ENCODE assay signal across 25 cellular contexts in the genomic region with DNA sequence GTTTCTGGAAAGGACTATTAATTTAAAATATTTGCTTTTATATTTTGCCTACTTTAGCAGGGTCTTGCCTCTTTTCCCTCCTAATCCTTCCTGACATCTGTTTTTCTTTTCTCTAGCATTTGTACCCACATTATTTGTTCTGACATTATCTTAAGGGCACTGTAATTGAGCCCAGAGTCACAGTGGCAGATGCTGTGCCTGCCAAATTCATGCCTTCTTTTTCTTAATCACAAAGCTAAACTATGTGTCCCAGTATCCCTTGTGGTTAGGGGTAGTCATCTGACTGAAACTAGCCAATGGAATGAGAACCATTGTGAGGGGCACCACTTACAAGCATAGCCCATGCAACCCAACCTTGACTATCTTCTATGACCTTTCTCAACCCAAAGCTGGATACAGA.
"Had no signal": no experiment of that assay in that cellular context is flagged by ENCODE, and none has a peak within 500 bp of the region (broad histone marks: within the 10 kb centered on the region; RNA-seq: fewer than 3 reads in every experiment).

No MANE protein-coding gene starts in this region.

- H3K4me3 ChIP-seq: adrenal gland, body of pancreas, breast epithelium, MG63, Peyer's patch had no signal

- DNase-seq: activated CD4-positive, alpha-beta T cell treated with anti-CD3 and anti-CD28 coated beads, Interleukin-2, amount 10 ng/mL, durations not matched to agents 24 days and 14 days; activated CD4-positive, alpha-beta T cell treated with anti-CD3 and anti-CD28 coated beads, Interleukin-2, amount 50 U/mL, for 4 hours; activated CD8-positive, alpha-beta T cell treated with anti-CD3 and anti-CD28 coated beads for 36 hours; activated gamma-delta T cell; activated naive CD4-positive, alpha-beta T cell treated with Interleukin-2 at 50 U/mL for 16 hours; activated T-cell treated with anti-CD3 and anti-CD28 coated beads, Interleukin-2, amount 50 U/mL, for 24 hours; adrenal gland; body of pancreas; caudate nucleus; cerebellar nuclear complex; Kasumi-1; KG1; MG63; NCI-H1048; NCI-H146; NCI-H187; NCI-H2029 treated with DMSO at 0.1 percent for 48 hours; NCI-H345; NCI-H526 treated with DMSO at 0.1 percent for 48 hours; NCI-H774; PC-3; Peyer's patch; RPMI8226 had no signal

- ATAC-seq: activated CD8-positive, alpha-beta T cell treated with anti-CD3 and anti-CD28 coated beads for 36 hours; activated naive CD4-positive, alpha-beta T cell treated with anti-CD3 and anti-CD28 coated beads, Interleukin-2, amount 50 U/mL, for 72 hours; body of pancreas; PC-3 had no signal

- H3K27me3 ChIP-seq: adrenal gland, body of pancreas, breast epithelium, MG63, Peyer's patch had no signal

- H3K36me3 ChIP-seq: adrenal gland, breast epithelium, MG63, Peyer's patch had no signal

- H3K4me1 ChIP-seq: adrenal gland, body of pancreas, breast epithelium, Peyer's patch had no signal

- H3K27ac ChIP-seq: adrenal gland, body of pancreas, breast epithelium, Peyer's patch had no signal

- H3K9me3 ChIP-seq: adrenal gland, body of pancreas, breast epithelium, MG63, Peyer's patch had no signal
